21 cellular contexts compared by ENCODE assay signal in the genomic region with DNA sequence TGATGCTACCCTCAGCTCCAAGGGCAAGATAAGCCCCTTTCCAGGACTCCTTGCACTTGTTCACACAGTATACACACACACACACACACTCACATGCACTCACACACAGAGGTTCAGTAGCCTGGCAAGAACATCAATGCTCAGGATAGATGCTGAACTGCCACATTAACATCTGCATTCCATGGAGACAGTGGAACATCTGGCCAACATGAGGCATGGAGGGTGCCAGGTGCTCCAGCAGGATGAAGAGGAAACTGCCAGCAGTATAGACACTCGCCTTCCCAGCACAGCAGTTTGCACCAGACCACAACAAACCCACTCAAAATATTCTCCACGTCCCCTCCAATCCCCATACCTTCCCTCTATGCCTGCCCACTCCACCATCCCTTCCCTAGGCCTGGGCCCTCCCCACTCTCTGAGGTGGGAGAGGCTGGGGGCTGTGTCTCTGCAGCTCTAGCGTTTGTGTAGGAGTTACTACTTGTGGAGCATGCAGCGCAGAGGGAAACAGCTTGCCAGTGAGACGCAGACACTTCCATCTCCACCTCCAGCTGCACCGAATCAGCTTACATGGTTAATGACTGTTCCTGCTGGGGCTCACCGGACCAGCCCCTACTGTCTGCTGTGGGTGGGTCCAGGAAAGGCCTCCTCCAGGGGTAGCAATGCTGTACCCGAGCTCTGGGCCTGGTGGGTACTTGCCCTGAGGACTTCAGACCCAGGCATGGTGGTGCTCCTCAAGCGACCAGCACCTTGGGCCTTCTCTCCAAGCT. TPM values are rescaled to one million over a fixed set of nuclear protein-coding genes. Genes with fewer than 3 reads are reported as not detected.
DNase-seq lines count a peak whose midpoint lies in the region; ATAC-seq and TF ChIP-seq lines count a peak whose summit lies in the region.
"Had no signal": no experiment of that assay in that cellular context is flagged by ENCODE, and none has a peak within 500 bp of the region (broad histone marks: within the 10 kb centered on the region; RNA-seq: fewer than 3 reads in every experiment).

No MANE protein-coding gene starts in this region.

- H3F3A ChIP-seq in MM.1S (ENCODE audit: insufficient read depth, low read length), result no peaks in the 10 kb centered on the region

- no peak overlapping the region for H2BK12ac ChIP-seq in neuronal stem cell (ENCODE audit: low read length)

- peak overlapping the region in 1 of 5 experiments; percentile 34 for H3K4me3 Mint-ChIP-seq in brain
- H3K4me3 Mint-ChIP-seq: activated naive CD8-positive, alpha-beta T cell; activated T-cell treated with anti-CD3 and anti-CD28 coated beads, Interleukin-2, amount 50 U/mL, for 72 hours; T-helper 1 cell treated with Interleukin-12 subunit alpha and Interleukin-12 subunit beta and Interleukin-4 antibody, amounts not matched to agents 30 μg/mL and 1 μg/mL, for 36 hours had no signal

- H3K14ac ChIP-seq in neuronal stem cell (ENCODE audit: low read length), result no peak overlapping the region

- 100% methylated on average over 1 of the region's 9 CpGs; no CpG with 5 or more reads in 1 of the 2 donors for WGBS in neuronal stem cell (ENCODE audit: extremely low coverage in 2 of 2, insufficient read length in 2 of 2, insufficient replicate concordance in 1 of 2), 2 donors

- H3K79me2 ChIP-seq in MM.1S (ENCODE audit: low read length), result no peaks in the 10 kb centered on the region

- H3K36me3 ChIP-seq in neuronal stem cell (replicated peaks in 1 of 2; ENCODE audit: control insufficient read depth in 2 of 2, insufficient read depth in 2 of 2, low read length in 2 of 2), result no peaks in the 10 kb centered on the region
- no peaks in the 10 kb centered on the region for H3K36me3 ChIP-seq in MM.1S (replicated peaks; ENCODE audit: insufficient read depth, low read length)
- H3K36me3 ChIP-seq: HAP-1, left ventricle myocardium inferior, pancreas had no signal

- no peak overlapping the region for H2BK15ac ChIP-seq in neuronal stem cell (ENCODE audit: low read length)

- H3K27me3 ChIP-seq in neuronal stem cell (ENCODE audit: control insufficient read depth in 3 of 3, insufficient read depth in 3 of 3, low read depth in 1 of 3, low read length in 3 of 3) (peaks cover 0 to 32% (median 3%) of the 10 kb centered on the region in 3 experiments), MM.1S (replicated peaks; ENCODE audit: insufficient read depth, low read length) (no peaks in the 10 kb centered on the region), foreskin keratinocyte (no peaks in the 10 kb centered on the region)
- H3K27me3 ChIP-seq: pancreas had no signal

- H3K9me3 Mint-ChIP-seq in brain, result no peaks in the 10 kb centered on the region
- H3K9me3 Mint-ChIP-seq: activated T-cell treated with anti-CD3 and anti-CD28 coated beads, Interleukin-2, amount 50 U/mL, for 72 hours; T-helper 1 cell treated with Interleukin-12 subunit alpha and Interleukin-12 subunit beta and Interleukin-4 antibody, amounts not matched to agents 30 μg/mL and 1 μg/mL, for 36 hours had no signal

- no peaks in the 10 kb centered on the region for H3K9me3 ChIP-seq in neuronal stem cell (replicated peaks in 1 of 2; ENCODE audit: control insufficient read depth in 2 of 2, insufficient read depth in 1 of 2, low read depth in 1 of 2, low read length in 2 of 2)
- no peaks in the 10 kb centered on the region for H3K9me3 ChIP-seq in MM.1S (replicated peaks; ENCODE audit: insufficient read depth, low read length)
- H3K9me3 ChIP-seq: HAP-1, left ventricle myocardium inferior, pancreas had no signal

- no peak overlapping the region for H4K91ac ChIP-seq in neuronal stem cell (ENCODE audit: low read depth, low read length, poor library complexity)

- H3K27me3 Mint-ChIP-seq in brain, result peaks cover 7% of the 10 kb centered on the region

- peak; percentile 36 for DNase-seq in GDM1 (lab: John Stamatoyannopoulos, UW)
- peak; percentile 72 for DNase-seq in NCI-H1694 (lab: John Stamatoyannopoulos, UW)
- DNase-seq in neuronal stem cell (ENCODE audit: low spot score), result no peak
- DNase-seq in MM.1S, result no peak
- DNase-seq in activated naive CD4-positive, alpha-beta T cell treated with Interleukin-2 at 50 U/mL for 16 hours, result no peak
- no peak for DNase-seq in NCI-H2081 treated with DMSO at 0.1 percent for 48 hours (lab: John Stamatoyannopoulos, UW)
- DNase-seq in foreskin keratinocyte, result no peak
- DNase-seq: activated CD4-positive, CD25-positive, alpha-beta regulatory T cell; activated T-cell treated with anti-CD3 and anti-CD28 coated beads, Interleukin-2, amount 50 U/mL, for 72 hours; COR-L47; EL; erythroblast; KG1; left ventricle myocardium inferior; NCI-H1092 treated with DMSO at 0.1 percent for 48 hours; NCI-H226; pancreas had no signal

- H2AFZ ChIP-seq in neuronal stem cell (ENCODE audit: low read length) (peak overlapping the region; percentile 76), MM.1S (ENCODE audit: low read length) (no peak overlapping the region)

- H4K20me1 ChIP-seq in MM.1S (ENCODE audit: insufficient read depth, low read length), result no peaks in the 10 kb centered on the region

- H3K4me2 ChIP-seq in neuronal stem cell (ENCODE audit: insufficient read depth, low read length, poor library complexity, severe bottlenecking) (no peak overlapping the region), MM.1S (ENCODE audit: low read depth, low read length) (no peak overlapping the region)

- no peak overlapping the region for H3K4ac ChIP-seq in neuronal stem cell (ENCODE audit: low read length)

- H2AK5ac ChIP-seq in neuronal stem cell (ENCODE audit: low read depth, low read length), result no peak overlapping the region

- H3K27ac Mint-ChIP-seq in brain, result peak overlapping the region in 4 of 5 experiments; percentile 50 to 90 (median 80)
- H3K27ac Mint-ChIP-seq: activated naive CD8-positive, alpha-beta T cell; activated T-cell treated with anti-CD3 and anti-CD28 coated beads, Interleukin-2, amount 50 U/mL, for 72 hours; T-helper 1 cell treated with Interleukin-12 subunit alpha and Interleukin-12 subunit beta and Interleukin-4 antibody, amounts not matched to agents 30 μg/mL and 1 μg/mL, for 36 hours had no signal

- H4K8ac ChIP-seq in neuronal stem cell (ENCODE audit: low read depth, low read length), result no peak overlapping the region

- H3K4me3 ChIP-seq in neuronal stem cell (ENCODE audit: low read length in 2 of 2), result no peak overlapping the region
- no peak overlapping the region for H3K4me3 ChIP-seq in MM.1S (ENCODE audit: low read length)
- H3K4me3 ChIP-seq: HAP-1, left ventricle myocardium inferior, pancreas had no signal

- no peak overlapping the region for H2BK5ac ChIP-seq in neuronal stem cell (ENCODE audit: low read length)

- H3K9me2 ChIP-seq in MM.1S (replicated peaks; ENCODE audit: insufficient read depth, low read length), result no peaks in the 10 kb centered on the region

- peaks cover 54% of the 10 kb centered on the region for H3K4me1 Mint-ChIP-seq in brain

- peak overlapping the region; percentile 73 for H3K18ac ChIP-seq in neuronal stem cell (ENCODE audit: low read length)

- H3K9ac ChIP-seq in neuronal stem cell (ENCODE audit: low read depth, low read length, poor library complexity) (peak overlapping the region; percentile 13), MM.1S (ENCODE audit: low read length) (no peak overlapping the region)

- no peaks in the 10 kb centered on the region for H3K36me3 Mint-ChIP-seq in brain
- H3K36me3 Mint-ChIP-seq: activated naive CD8-positive, alpha-beta T cell had no signal

- H3K4me1 ChIP-seq in neuronal stem cell (ENCODE audit: control insufficient read depth in 2 of 2, insufficient read depth in 1 of 2, low read depth in 1 of 2, low read length in 2 of 2), result peaks cover 0 to 17% of the 10 kb centered on the region in 2 donors
- H3K4me1 ChIP-seq in MM.1S (ENCODE audit: low read length), result no peaks in the 10 kb centered on the region
- H3K4me1 ChIP-seq in foreskin keratinocyte, result peaks cover 18% of the 10 kb centered on the region
- H3K4me1 ChIP-seq: HAP-1 had no signal

- ATAC-seq in foreskin keratinocyte, result no peak
- ATAC-seq: activated T-cell treated with anti-CD3 and anti-CD28 coated beads, Interleukin-2, amount 50 U/mL, for 72 hours; pancreas had no signal

- no peaks in the 10 kb centered on the region for H3K79me1 ChIP-seq in neuronal stem cell (ENCODE audit: low read depth, low read length)

- H2BK120ac ChIP-seq in neuronal stem cell (ENCODE audit: low read depth, low read length), result no peak overlapping the region

- TF ChIP-seq CTCF in brain (conservative IDR thresholded peaks at IDR 0.05) (no peak), MM.1S (IDR thresholded peaks at IDR 0.05; ENCODE audit: low read length) (no peak), foreskin keratinocyte (conservative IDR thresholded peaks at IDR 0.05) (no peak)

- no peak overlapping the region for H3K23ac ChIP-seq in neuronal stem cell (ENCODE audit: low read depth, low read length, poor library complexity)

- H3K27ac ChIP-seq in neuronal stem cell (replicated peaks; ENCODE audit: low read length) (no peak overlapping the region), MM.1S (ENCODE audit: low read length) (no peak overlapping the region), foreskin keratinocyte (no peak overlapping the region)
- H3K27ac ChIP-seq: left ventricle myocardium inferior, pancreas had no signal

RNA-seq across cellular contexts. Expression of gene PLEKHG3, which starts 18.7 kb away (rescaled TPM):
- polyA plus RNA-seq in brain (ENCODE audit: insufficient read depth, low read depth, low replicate concordance), result 50.7 TPM
- polyA plus RNA-seq in neuronal stem cell (2013, experiment 1 of 2), result 66.9 TPM
- 64.7 TPM for polyA plus RNA-seq in neuronal stem cell (2013, experiment 2 of 2)
- 84.7 and 99.7 TPM in 2 replicates for total RNA-seq in foreskin keratinocyte
- polyA plus RNA-seq in foreskin keratinocyte, result 41.3 and 47.0 TPM in 2 replicates

Comparison
In these comparisons a context has a peak if more than half of its experiments do, and no peak if none do; other contexts are left out.
1. DNase-seq: peak in GDM1 (single experiment) and NCI-H1694 (single experiment); none in neuronal stem cell (single experiment), MM.1S (single experiment), activated naive CD4-positive, alpha-beta T cell treated with Interleukin-2 at 50 U/mL for 16 hours (single experiment), NCI-H2081 treated with DMSO at 0.1 percent for 48 hours (single experiment) and foreskin keratinocyte (0 of 2).